In the genomic region with DNA sequence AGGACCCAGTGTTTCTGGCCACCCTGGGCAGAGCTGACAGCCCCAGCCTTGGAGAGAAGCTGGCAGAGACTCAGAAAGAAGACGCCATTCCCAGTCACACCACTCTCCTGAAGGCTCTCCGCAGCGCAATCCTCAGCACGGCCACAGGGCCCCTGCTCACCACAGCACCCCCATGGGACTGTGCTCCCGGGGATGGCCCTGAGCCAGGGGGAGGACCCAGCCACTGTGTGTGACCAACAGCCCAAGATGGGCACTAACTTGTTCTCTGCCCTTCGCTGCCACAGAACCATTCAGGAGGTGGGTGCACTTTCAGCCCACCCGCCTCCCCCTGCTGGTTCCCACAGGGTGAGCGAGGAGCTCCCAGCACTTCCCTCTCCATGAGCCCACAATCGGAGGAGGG, we compare ENCODE assay signal across 12 cellular contexts. TPM values are rescaled to one million over a fixed set of nuclear protein-coding genes. Genes with fewer than 3 reads are reported as not detected.
DNase-seq lines count a peak whose midpoint lies in the region; ATAC-seq and TF ChIP-seq lines count a peak whose summit lies in the region.
"Had no signal": no experiment of that assay in that cellular context is flagged by ENCODE, and none has a peak within 500 bp of the region (broad histone marks: within the 10 kb centered on the region; RNA-seq: fewer than 3 reads in every experiment).

No MANE protein-coding gene starts in this region.

- 79 to 81% methylated on average over 9 of the region's 9 CpGs for WGBS in sigmoid colon, 2 donors

- ATAC-seq in GM23338, result peak; percentile 58
- ATAC-seq in GM19397 (IDR thresholded peaks at IDR 0.05; ENCODE audit: unreplicated experiment), result no peak

- H3K4me1 Mint-ChIP-seq in GM23338, result peaks cover 40% of the 10 kb centered on the region
- H3K4me1 Mint-ChIP-seq: activated CD4-positive, alpha-beta T cell treated with anti-CD3 and anti-CD28 coated beads, Interleukin-2, amount 10 ng/mL, durations not matched to agents 24 days and 14 days had no signal

- H2AFZ ChIP-seq in GM23338, result no peak overlapping the region

- TF ChIP-seq POLR2A in sigmoid colon (IDR thresholded peaks at IDR 0.05), result no peak

- H3K4me3 Mint-ChIP-seq in GM23338, result no peak overlapping the region
- H3K4me3 Mint-ChIP-seq: activated CD4-positive, alpha-beta T cell treated with anti-CD3 and anti-CD28 coated beads, Interleukin-2, amount 10 ng/mL, durations not matched to agents 24 days and 14 days had no signal

- no peak overlapping the region for H3K4me3 ChIP-seq in GM23338
- no peak overlapping the region for H3K4me3 ChIP-seq in cardiac muscle cell
- peak overlapping the region in 1 of 4 donors; percentile 1 for H3K4me3 ChIP-seq in sigmoid colon

- peak overlapping the region; percentile 62; the same call in 1 of the 2 replicates for H3K27ac Mint-ChIP-seq in GM23338
- H3K27ac Mint-ChIP-seq: activated CD4-positive, alpha-beta T cell treated with anti-CD3 and anti-CD28 coated beads, Interleukin-2, amount 10 ng/mL, durations not matched to agents 24 days and 14 days had no signal

- no peaks in the 10 kb centered on the region for H3K36me3 ChIP-seq in GM23338 (ENCODE audit: insufficient read depth)
- H3K36me3 ChIP-seq in cardiac muscle cell, result no peaks in the 10 kb centered on the region
- H3K36me3 ChIP-seq in sigmoid colon, result peaks cover 0 to 4% (median 0%) of the 10 kb centered on the region in 4 donors

- peaks cover 59% of the 10 kb centered on the region for H3K79me2 ChIP-seq in GM23338 (replicated peaks; ENCODE audit: insufficient read depth)

- H3K9me3 Mint-ChIP-seq in GM23338, result no peaks in the 10 kb centered on the region
- H3K9me3 Mint-ChIP-seq: activated CD4-positive, alpha-beta T cell treated with anti-CD3 and anti-CD28 coated beads, Interleukin-2, amount 10 ng/mL, durations not matched to agents 24 days and 14 days had no signal

- H3K27me3 Mint-ChIP-seq in GM23338 (ENCODE audit: insufficient read depth, low read depth, poor library complexity), result peaks cover 16% of the 10 kb centered on the region
- H3K27me3 Mint-ChIP-seq: activated CD4-positive, alpha-beta T cell treated with anti-CD3 and anti-CD28 coated beads, Interleukin-2, amount 10 ng/mL, durations not matched to agents 24 days and 14 days had no signal

- H3K27ac ChIP-seq in GM23338 (ENCODE audit: low read depth) (no peak overlapping the region), cardiac muscle cell (no peak overlapping the region), sigmoid colon (peak overlapping the region; percentile 74 to 94 (median 87))

- H3K4me1 ChIP-seq in GM23338 (ENCODE audit: insufficient read depth), result peaks cover 6% of the 10 kb centered on the region
- H3K4me1 ChIP-seq in cardiac muscle cell (ENCODE audit: low read depth), result peaks cover 38% of the 10 kb centered on the region
- peaks cover 0 to 97% (median 85%) of the 10 kb centered on the region in 4 donors for H3K4me1 ChIP-seq in sigmoid colon

- TF ChIP-seq CTCF in GM23338 (conservative IDR thresholded peaks at IDR 0.05; ENCODE audit: low read depth in 2 of 2) (peak; percentile 19 to 28; a peak in 2 of 4 replicates), cardiac muscle cell (IDR thresholded peaks at IDR 0.05; ENCODE audit: low read depth, low read length) (peak; percentile 12), sigmoid colon (IDR thresholded peaks at IDR 0.05) (no peak)

- TF ChIP-seq EP300 in sigmoid colon (IDR thresholded peaks at IDR 0.05), result no peak

- no peak for DNase-seq in GM23338 (ENCODE audit: low spot score)
- peak; percentile 37 for DNase-seq in T1000 (lab: John Stamatoyannopoulos, UW)
- peak in 1 of 2 donors; percentile 25 for DNase-seq in cardiac muscle cell (ENCODE audit: low read depth in 1 of 2, low spot score in 1 of 2)
- DNase-seq in sigmoid colon, result no peak
- no peak for DNase-seq in activated gamma-delta T cell treated with Interleukin-2 at 50 U/mL for 16 hours
- no peak for DNase-seq in stimulated activated naive CD4-positive, alpha-beta T cell (lab: John Stamatoyannopoulos, UW)
- DNase-seq in stimulated activated CD4-positive, alpha-beta T cell treated with anti-CD3 and anti-CD28 coated beads, Interleukin-12 subunit alpha, Interleukin-12 subunit beta, amount 100 ng/mL, for 4 hours, result no peak
- DNase-seq: activated CD4-positive, alpha-beta T cell treated with anti-CD3 and anti-CD28 coated beads, Interleukin-2, amount 10 ng/mL, durations not matched to agents 24 days and 14 days; activated naive CD4-positive, alpha-beta T cell treated with Interleukin-2 at 50 U/mL for 16 hours; DMS79; SHP77 had no signal

- H3K36me3 Mint-ChIP-seq in GM23338 (ENCODE audit: low read depth), result no peaks in the 10 kb centered on the region

- intact Hi-C loops in sigmoid colon (cut with DNase I), result loop anchor here (5.0 kb wide), 1 partner anchor 64 kb away; a partner anchor contains a TSS

- no peak overlapping the region for H3K4me2 ChIP-seq in GM23338

- H3F3A ChIP-seq in GM23338 (replicated peaks; ENCODE audit: low read depth), result no peaks in the 10 kb centered on the region

- no peaks in the 10 kb centered on the region for H3K9me2 ChIP-seq in GM23338 (ENCODE audit: insufficient read depth)

- H4K20me1 ChIP-seq in GM23338 (replicated peaks; ENCODE audit: insufficient read depth), result no peaks in the 10 kb centered on the region; the same call in 1 of the 2 replicates

- H3K9me3 ChIP-seq in cardiac muscle cell (ENCODE audit: low read depth) (no peaks in the 10 kb centered on the region), sigmoid colon (no peaks in the 10 kb centered on the region)

- no peaks in the 10 kb centered on the region for H3K27me3 ChIP-seq in GM23338 (ENCODE audit: insufficient read depth)
- H3K27me3 ChIP-seq in cardiac muscle cell, result no peaks in the 10 kb centered on the region
- H3K27me3 ChIP-seq in sigmoid colon, result no peaks in the 10 kb centered on the region

RNA-seq across cellular contexts. Expression of a gene that starts 57.1 kb away (rescaled TPM):
- total RNA-seq in GM23338 (2014; rRNA removed; shearing (Covaris generic)), result 54.0 and 63.4 TPM in 2 replicates
- polyA plus RNA-seq in GM23338 (2016; fragmentation: Nextera tagmentation; extraction: Ambion mirVana) (57.8 and 60.6 TPM in 2 replicates), cardiac muscle cell (13.3 and 13.7 TPM in 2 replicates), sigmoid colon (10 to 100 TPM; 14.4 to 25.9 (median 17.6) TPM)
- total RNA-seq in cardiac muscle cell (14.2 and 17.3 TPM in 2 replicates), sigmoid colon (10 to 100 TPM; 13.2 to 20.5 (median 18.4) TPM)

RNA-seq across cellular contexts. Expression of a gene that starts 57.6 kb away (rescaled TPM):
- total RNA-seq in GM23338 (2014; rRNA removed; shearing (Covaris generic)), result 68.0 and 76.2 TPM in 2 replicates
- 35.7 and 40.7 TPM in 2 replicates for polyA plus RNA-seq in GM23338 (2016; fragmentation: Nextera tagmentation; extraction: Ambion mirVana)
- total RNA-seq in cardiac muscle cell, result 59.4 and 67.5 TPM in 2 replicates
- polyA plus RNA-seq in cardiac muscle cell, result 60.1 and 71.4 TPM in 2 replicates
- 100 to 1,000 TPM; 130 to 164 (median 152) TPM for total RNA-seq in sigmoid colon
- 10 to 100 TPM; 34.6 to 54.7 (median 53.6) TPM for polyA plus RNA-seq in sigmoid colon

Comparison
In these comparisons a context has a peak if more than half of its experiments do, and no peak if none do; other contexts are left out.
1. H3K27ac ChIP-seq: peak in sigmoid colon (4 of 4); none in GM23338 (single experiment) and cardiac muscle cell (single experiment).
2. CTCF ChIP-seq: peak in GM23338 (2 of 2) and cardiac muscle cell (single experiment); none in sigmoid colon (0 of 4).